In the genomic region with DNA sequence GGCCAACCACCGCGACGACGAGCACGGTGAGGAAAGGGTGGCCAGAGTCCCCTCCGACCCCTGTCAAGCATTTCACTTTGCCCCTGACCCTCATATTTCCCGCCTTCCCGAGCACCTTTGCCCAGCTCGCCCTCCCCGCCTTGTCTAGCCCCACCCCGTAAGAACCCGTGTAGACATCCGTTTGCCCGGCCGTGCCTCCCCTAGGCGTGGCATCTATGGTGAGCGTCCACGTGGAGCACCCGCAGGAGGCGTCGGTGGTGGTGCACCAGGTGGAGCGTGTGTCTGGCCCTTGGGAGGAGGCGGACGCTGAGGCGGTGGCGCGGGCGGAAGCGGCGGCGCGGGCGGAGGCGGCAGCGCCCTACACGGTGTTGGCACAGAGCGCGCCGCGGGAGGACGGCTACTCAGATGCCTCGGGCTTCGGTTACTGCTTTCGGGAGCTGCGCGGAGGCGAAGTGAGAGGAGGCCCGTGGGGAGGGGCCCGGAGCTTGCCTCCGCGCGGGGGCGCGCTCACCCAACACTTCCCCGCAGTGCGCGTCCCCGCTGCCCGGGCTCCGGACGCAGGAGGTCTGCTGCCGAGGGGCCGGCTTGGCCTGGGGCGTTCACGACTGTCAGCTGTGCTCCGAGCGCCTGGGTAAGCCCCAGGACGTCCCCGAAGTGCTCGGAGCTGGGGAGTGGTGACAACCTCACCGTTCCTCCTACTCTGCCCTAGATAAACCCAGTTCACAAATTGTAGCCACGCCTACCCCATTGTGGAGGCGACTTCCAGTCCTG, we compare ENCODE assay signal across 8 cellular contexts. TPM values are rescaled to one million over a fixed set of nuclear protein-coding genes. Genes with fewer than 3 reads are reported as not detected.
A peak's percentile ranks its signal among the peaks of the same experiment; 100 is the strongest.
DNase-seq lines count a peak whose midpoint lies in the region; ATAC-seq and TF ChIP-seq lines count a peak whose summit lies in the region.

No MANE protein-coding gene starts in this region.

- POLR2A ChIA-PET in Caco-2 (lab: Charles Lee) = interaction anchor here (0.6 to 2.1 kb wide), 4 partner anchors 145 to 659 kb away, joined by 3 to 10 read pairs (median 4); a partner anchor contains a TSS
- POLR2A ChIA-PET in activated CD4-positive, alpha-beta memory T cell treated with anti-CD3 and anti-CD28 coated beads, Interleukin-2, amount 10 ng/mL, durations not matched to agents 7 days and 5 days (lab: Charles Lee) = interaction anchor here (0.8 to 3.8 kb wide), 17 partner anchors 9 to 659 kb away, joined by 3 to 53 read pairs (median 5); a partner anchor contains a TSS

- H3K27ac Mint-ChIP-seq in Caco-2 (ENCODE audit: unreplicated experiment) = peak overlapping the region; percentile 72
- peak overlapping the region; percentile 96 for H3K27ac Mint-ChIP-seq in activated CD4-positive, alpha-beta memory T cell treated with anti-CD3 and anti-CD28 coated beads, Interleukin-2, amount 10 ng/mL, durations not matched to agents 7 days and 5 days
- H3K27ac Mint-ChIP-seq in effector memory CD8-positive, alpha-beta T cell = peak overlapping the region; percentile 75 to 96
- peak overlapping the region; percentile 21 for H3K27ac Mint-ChIP-seq in mesothelial cell of epicardium

- ATAC-seq in effector memory CD8-positive, alpha-beta T cell (replicated peaks) = peak; percentile 60

- no peaks in the 10 kb centered on the region; the same call in 1 of the 2 replicates for H3K27me3 ChIP-seq in Caco-2 (replicated peaks; ENCODE audit: control insufficient read depth, insufficient read depth, low read length)

- H3K9me3 ChIP-seq in Caco-2 = no peaks in the 10 kb centered on the region

- H3K36me3 Mint-ChIP-seq in Caco-2 (ENCODE audit: insufficient read depth, unreplicated experiment) (peaks cover 28% of the 10 kb centered on the region), mesothelial cell of epicardium (no peaks in the 10 kb centered on the region)
- no peaks in the 10 kb centered on the region for H3K36me3 Mint-ChIP-seq in activated CD4-positive, alpha-beta memory T cell treated with anti-CD3 and anti-CD28 coated beads, Interleukin-2, amount 10 ng/mL, durations not matched to agents 7 days and 5 days (ENCODE audit: low read depth)
- peaks cover 21% of the 10 kb centered on the region for H3K36me3 Mint-ChIP-seq in effector memory CD8-positive, alpha-beta T cell (ENCODE audit: insufficient read depth)

- H3K4me1 Mint-ChIP-seq in Caco-2 (ENCODE audit: low read depth, unreplicated experiment) (peaks cover 57% of the 10 kb centered on the region), mesothelial cell of epicardium (peaks cover 45% of the 10 kb centered on the region)
- H3K4me1 Mint-ChIP-seq in activated CD4-positive, alpha-beta memory T cell treated with anti-CD3 and anti-CD28 coated beads, Interleukin-2, amount 10 ng/mL, durations not matched to agents 7 days and 5 days = peaks cover 80% of the 10 kb centered on the region
- peaks cover 64 to 68% of the 10 kb centered on the region in 2 donors for H3K4me1 Mint-ChIP-seq in effector memory CD8-positive, alpha-beta T cell (ENCODE audit: low read depth in 2 of 2)

- intact Hi-C loops in Caco-2 (cut with micrococcal nuclease; ENCODE audit: unreplicated experiment) = loop anchor here (1.0 to 2.0 kb wide), 2 partner anchors 29 to 35 kb away; no protein-coding TSS in a partner anchor

- CTCF ChIA-PET in Caco-2 (lab: Charles Lee) = interaction anchor here (0.6 to 4.3 kb wide), 8 partner anchors 11 to 1170 kb away, joined by 3 to 45 read pairs (median 4); a partner anchor contains a TSS
- CTCF ChIA-PET in activated CD4-positive, alpha-beta memory T cell treated with anti-CD3 and anti-CD28 coated beads, Interleukin-2, amount 10 ng/mL, durations not matched to agents 7 days and 5 days (lab: Charles Lee) = interaction anchor here (1.1 to 4.9 kb wide), 10 partner anchors 8 to 466 kb away, joined by 3 to 65 read pairs (median 8); a partner anchor contains a TSS

- DNase-seq in Caco-2 = peak; percentile 83 to 89
- DNase-seq in HCEC 1CT = peak; percentile 53
- DNase-seq in NCI-H748 (lab: John Stamatoyannopoulos, UW; ENCODE audit: unreplicated experiment) = peak; percentile 90
- peak; percentile 92 for DNase-seq in activated CD4-positive, alpha-beta memory T cell treated with anti-CD3 and anti-CD28 coated beads, Interleukin-2, amount 10 ng/mL, durations not matched to agents 7 days and 5 days
- DNase-seq in effector memory CD8-positive, alpha-beta T cell = peak; percentile 77 to 84 (median 82)
- peak in 1 of 2 experiments; percentile 69 for DNase-seq in mesothelial cell of epicardium (ENCODE audit: low spot score in 2 of 2, unreplicated experiment in 2 of 2)
- DNase-seq in stimulated activated CD8-positive, alpha-beta memory T cell treated with anti-CD3 and anti-CD28 coated beads, Interleukin-7, amount 100 ng/mL, for 1 hour (ENCODE audit: low read depth in 2 of 2) = peak; percentile 48 to 49
- DNase-seq in occipital lobe (lab: John Stamatoyannopoulos, UW) = no peak

- no peaks in the 10 kb centered on the region for H3K36me3 ChIP-seq in Caco-2 (ENCODE audit: control insufficient read depth, insufficient read depth, low read length)

- H3K9me3 Mint-ChIP-seq in Caco-2 (ENCODE audit: unreplicated experiment) = no peaks in the 10 kb centered on the region
- no peaks in the 10 kb centered on the region for H3K9me3 Mint-ChIP-seq in activated CD4-positive, alpha-beta memory T cell treated with anti-CD3 and anti-CD28 coated beads, Interleukin-2, amount 10 ng/mL, durations not matched to agents 7 days and 5 days
- H3K9me3 Mint-ChIP-seq in effector memory CD8-positive, alpha-beta T cell = no peaks in the 10 kb centered on the region
- no peaks in the 10 kb centered on the region for H3K9me3 Mint-ChIP-seq in mesothelial cell of epicardium

- peak overlapping the region; percentile 55 for H3K4me3 ChIP-seq in Caco-2 (ENCODE audit: low read depth, low read length)

- TF ChIP-seq CTCF in Caco-2 (IDR thresholded peaks at IDR 0.05; ENCODE audit: insufficient read depth in 1 of 2, low read depth in 1 of 2, low read length in 1 of 2, severe bottlenecking in 1 of 2, unreplicated experiment in 1 of 2) (peak; percentile 12 to 21), mesothelial cell of epicardium (IDR thresholded peaks at IDR 0.05; ENCODE audit: unreplicated experiment) (no peak)

- BruUV-seq in Caco-2 (replicated peaks; lab: Mats Ljungman, UMichigan) = no TSS peak

- peaks cover 6% of the 10 kb centered on the region for H3K27me3 Mint-ChIP-seq in Caco-2 (ENCODE audit: insufficient read depth, unreplicated experiment)
- peaks cover 17% of the 10 kb centered on the region for H3K27me3 Mint-ChIP-seq in activated CD4-positive, alpha-beta memory T cell treated with anti-CD3 and anti-CD28 coated beads, Interleukin-2, amount 10 ng/mL, durations not matched to agents 7 days and 5 days
- peaks cover 13 to 26% of the 10 kb centered on the region in 2 donors for H3K27me3 Mint-ChIP-seq in effector memory CD8-positive, alpha-beta T cell
- H3K27me3 Mint-ChIP-seq in mesothelial cell of epicardium (ENCODE audit: low read depth) = peaks cover 68% of the 10 kb centered on the region

- H3K4me3 Mint-ChIP-seq in Caco-2 (ENCODE audit: unreplicated experiment) = peak overlapping the region; percentile 87
- peak overlapping the region; percentile 86 for H3K4me3 Mint-ChIP-seq in activated CD4-positive, alpha-beta memory T cell treated with anti-CD3 and anti-CD28 coated beads, Interleukin-2, amount 10 ng/mL, durations not matched to agents 7 days and 5 days
- peak overlapping the region; percentile 85 to 89 for H3K4me3 Mint-ChIP-seq in effector memory CD8-positive, alpha-beta T cell
- peak overlapping the region; percentile 62 for H3K4me3 Mint-ChIP-seq in mesothelial cell of epicardium

- peaks cover 59% of the 10 kb centered on the region for H3K4me1 ChIP-seq in Caco-2

RNA-seq across cellular contexts. Expression of a gene that starts 4.2 kb away (rescaled TPM):
- 25.5 and 30.8 TPM in 2 replicates for total RNA-seq in Caco-2 (2022)
- 100 to 1,000 TPM; 121 to 122 TPM for total RNA-seq in activated CD4-positive, alpha-beta memory T cell treated with anti-CD3 and anti-CD28 coated beads, Interleukin-2, amount 10 ng/mL, durations not matched to agents 7 days and 5 days
- 341 to 364 TPM (median 344 TPM) in 3 replicates for total RNA-seq in mesothelial cell of epicardium
- 18.9 TPM for total RNA-seq in occipital lobe

RNA-seq across cellular contexts. Expression of a gene that starts 28.7 kb away (rescaled TPM):
- total RNA-seq in Caco-2 (2022) = 81.6 and 82.6 TPM in 2 replicates
- total RNA-seq in activated CD4-positive, alpha-beta memory T cell treated with anti-CD3 and anti-CD28 coated beads, Interleukin-2, amount 10 ng/mL, durations not matched to agents 7 days and 5 days = 100 to 1,000 TPM; 139 to 150 TPM
- 60.9 to 65.3 TPM (median 61.6 TPM) in 3 replicates for total RNA-seq in mesothelial cell of epicardium
- 4.1 TPM for total RNA-seq in occipital lobe

Comparison
In these comparisons a context has a peak if more than half of its experiments do, and no peak if none do; other contexts are left out.
1. H3K27ac Mint-ChIP-seq: peak in every context shown above with its lines; median percentile 96 in activated CD4-positive, alpha-beta memory T cell treated with anti-CD3 and anti-CD28 coated beads, Interleukin-2, amount 10 ng/mL, durations not matched to agents 7 days and 5 days; 86 in effector memory CD8-positive, alpha-beta T cell; 72 in Caco-2; 21 in mesothelial cell of epicardium.
2. RNA of a gene that starts 28.7 kb away (total RNA-seq): 139 to 150 TPM in activated CD4-positive, alpha-beta memory T cell treated with anti-CD3 and anti-CD28 coated beads, Interleukin-2, amount 10 ng/mL, durations not matched to agents 7 days and 5 days, 81.6 to 82.6 TPM in Caco-2 and 60.9 to 65.3 TPM in mesothelial cell of epicardium; 4.1 TPM in occipital lobe (single experiment); every median in the first group is over 10 times any median in the second.
3. Peak in every context shown above with its lines, with median percentiles within 50 percentile points of each other: H3K4me3 Mint-ChIP-seq.